ENCODE assay signal across 1 cellular context in the genomic region with DNA sequence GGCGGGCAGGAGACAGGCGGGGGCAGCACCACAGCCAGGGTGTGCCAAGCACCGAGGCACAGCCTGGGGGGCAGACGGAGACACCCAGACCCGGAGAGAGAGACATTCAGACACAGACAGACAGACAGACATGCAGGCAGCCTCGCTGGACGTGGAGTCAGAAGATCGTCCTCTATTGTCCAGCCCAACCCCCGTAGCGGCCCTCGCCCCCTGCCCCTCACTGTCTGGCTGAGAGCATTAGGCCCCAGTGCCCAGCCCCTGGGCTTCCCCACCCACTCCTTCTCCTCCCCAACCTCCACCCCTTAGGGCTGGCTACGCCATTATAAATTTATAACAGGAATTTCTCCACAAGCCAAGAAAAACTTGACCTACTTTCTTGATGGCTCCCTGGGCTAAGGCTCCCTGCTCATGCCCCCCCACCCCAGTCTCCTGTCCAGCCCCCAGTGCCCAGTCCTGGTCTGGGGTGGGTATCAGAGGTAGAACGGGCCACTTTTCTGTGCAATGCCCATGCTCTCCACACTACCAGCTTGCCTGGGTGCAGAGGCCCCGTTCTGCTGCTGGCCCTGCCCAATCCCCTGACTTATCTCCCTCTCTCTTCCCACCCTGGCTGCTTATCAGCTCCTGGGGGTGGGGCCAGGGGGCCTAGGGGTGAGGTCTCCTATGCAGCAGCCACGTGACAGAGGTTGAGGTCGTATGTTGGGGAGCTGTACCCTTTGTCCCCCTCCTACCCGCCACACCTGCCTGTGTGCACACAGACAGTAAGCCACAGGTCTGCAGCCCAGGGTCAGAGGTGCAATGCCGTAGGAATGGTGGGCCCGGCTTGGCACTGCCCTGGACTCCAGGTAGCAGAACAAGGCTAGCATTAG.
TF ChIP-seq lines count a peak whose summit lies in the region.

No MANE protein-coding gene starts in this region.

TF ChIP-seq in K562, 482 proteins besides CTCF, POLR2A, EP300 and RAD21 (continued from another document):
- TF ChIP-seq, protein P1, sequence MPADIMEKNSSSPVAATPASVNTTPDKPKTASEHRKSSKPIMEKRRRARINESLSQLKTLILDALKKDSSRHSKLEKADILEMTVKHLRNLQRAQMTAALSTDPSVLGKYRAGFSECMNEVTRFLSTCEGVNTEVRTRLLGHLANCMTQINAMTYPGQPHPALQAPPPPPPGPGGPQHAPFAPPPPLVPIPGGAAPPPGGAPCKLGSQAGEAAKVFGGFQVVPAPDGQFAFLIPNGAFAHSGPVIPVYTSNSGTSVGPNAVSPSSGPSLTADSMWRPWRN (IDR thresholded peaks at IDR 0.05; ENCODE audit: low read depth) = peak; percentile 56; the same call in 1 of the 2 replicates
- TF ChIP-seq DNMT1 (IDR thresholded peaks at IDR 0.05) = no peak
- TF ChIP-seq KLF13 (tag; IDR thresholded peaks at IDR 0.05; ENCODE audit: borderline replicate concordance, low read depth) = no peak
- peak; percentile 40; the same call in 1 of the 2 replicates for TF ChIP-seq TOE1 (IDR thresholded peaks at IDR 0.05; ENCODE audit: borderline replicate concordance)
- no peak for TF ChIP-seq TOE1 (CRISPR knock-in tag; IDR thresholded peaks at IDR 0.05; ENCODE audit: borderline replicate concordance, low read depth)
- no peak for TF ChIP-seq ETV5 (CRISPR knock-in tag; IDR thresholded peaks at IDR 0.05; ENCODE audit: low read depth)
- TF ChIP-seq, protein P2, sequence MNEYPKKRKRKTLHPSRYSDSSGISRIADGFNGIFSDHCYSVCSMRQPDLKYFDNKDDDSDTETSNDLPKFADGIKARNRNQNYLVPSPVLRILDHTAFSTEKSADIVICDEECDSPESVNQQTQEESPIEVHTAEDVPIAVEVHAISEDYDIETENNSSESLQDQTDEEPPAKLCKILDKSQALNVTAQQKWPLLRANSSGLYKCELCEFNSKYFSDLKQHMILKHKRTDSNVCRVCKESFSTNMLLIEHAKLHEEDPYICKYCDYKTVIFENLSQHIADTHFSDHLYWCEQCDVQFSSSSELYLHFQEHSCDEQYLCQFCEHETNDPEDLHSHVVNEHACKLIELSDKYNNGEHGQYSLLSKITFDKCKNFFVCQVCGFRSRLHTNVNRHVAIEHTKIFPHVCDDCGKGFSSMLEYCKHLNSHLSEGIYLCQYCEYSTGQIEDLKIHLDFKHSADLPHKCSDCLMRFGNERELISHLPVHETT (CRISPR knock-in tag; conservative IDR thresholded peaks at IDR 0.05 in 1 of 2, IDR thresholded peaks at IDR 0.05 in 1 of 2) = peak in 1 of 2 experiments; percentile 66; a peak in 2 of 4 replicates
- TF ChIP-seq ZC3H8 (IDR thresholded peaks at IDR 0.05) = no peak
- TF ChIP-seq, protein P3, sequence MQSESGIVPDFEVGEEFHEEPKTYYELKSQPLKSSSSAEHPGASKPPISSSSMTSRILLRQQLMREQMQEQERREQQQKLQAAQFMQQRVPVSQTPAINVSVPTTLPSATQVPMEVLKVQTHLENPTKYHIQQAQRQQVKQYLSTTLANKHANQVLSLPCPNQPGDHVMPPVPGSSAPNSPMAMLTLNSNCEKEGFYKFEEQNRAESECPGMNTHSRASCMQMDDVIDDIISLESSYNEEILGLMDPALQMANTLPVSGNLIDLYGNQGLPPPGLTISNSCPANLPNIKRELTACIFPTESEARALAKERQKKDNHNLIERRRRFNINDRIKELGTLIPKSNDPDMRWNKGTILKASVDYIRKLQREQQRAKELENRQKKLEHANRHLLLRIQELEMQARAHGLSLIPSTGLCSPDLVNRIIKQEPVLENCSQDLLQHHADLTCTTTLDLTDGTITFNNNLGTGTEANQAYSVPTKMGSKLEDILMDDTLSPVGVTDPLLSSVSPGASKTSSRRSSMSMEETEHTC (IDR thresholded peaks at IDR 0.05) = no peak
- TF ChIP-seq KLF10 (CRISPR knock-in tag; IDR thresholded peaks at IDR 0.05) = no peak
- TF ChIP-seq, protein P4, sequence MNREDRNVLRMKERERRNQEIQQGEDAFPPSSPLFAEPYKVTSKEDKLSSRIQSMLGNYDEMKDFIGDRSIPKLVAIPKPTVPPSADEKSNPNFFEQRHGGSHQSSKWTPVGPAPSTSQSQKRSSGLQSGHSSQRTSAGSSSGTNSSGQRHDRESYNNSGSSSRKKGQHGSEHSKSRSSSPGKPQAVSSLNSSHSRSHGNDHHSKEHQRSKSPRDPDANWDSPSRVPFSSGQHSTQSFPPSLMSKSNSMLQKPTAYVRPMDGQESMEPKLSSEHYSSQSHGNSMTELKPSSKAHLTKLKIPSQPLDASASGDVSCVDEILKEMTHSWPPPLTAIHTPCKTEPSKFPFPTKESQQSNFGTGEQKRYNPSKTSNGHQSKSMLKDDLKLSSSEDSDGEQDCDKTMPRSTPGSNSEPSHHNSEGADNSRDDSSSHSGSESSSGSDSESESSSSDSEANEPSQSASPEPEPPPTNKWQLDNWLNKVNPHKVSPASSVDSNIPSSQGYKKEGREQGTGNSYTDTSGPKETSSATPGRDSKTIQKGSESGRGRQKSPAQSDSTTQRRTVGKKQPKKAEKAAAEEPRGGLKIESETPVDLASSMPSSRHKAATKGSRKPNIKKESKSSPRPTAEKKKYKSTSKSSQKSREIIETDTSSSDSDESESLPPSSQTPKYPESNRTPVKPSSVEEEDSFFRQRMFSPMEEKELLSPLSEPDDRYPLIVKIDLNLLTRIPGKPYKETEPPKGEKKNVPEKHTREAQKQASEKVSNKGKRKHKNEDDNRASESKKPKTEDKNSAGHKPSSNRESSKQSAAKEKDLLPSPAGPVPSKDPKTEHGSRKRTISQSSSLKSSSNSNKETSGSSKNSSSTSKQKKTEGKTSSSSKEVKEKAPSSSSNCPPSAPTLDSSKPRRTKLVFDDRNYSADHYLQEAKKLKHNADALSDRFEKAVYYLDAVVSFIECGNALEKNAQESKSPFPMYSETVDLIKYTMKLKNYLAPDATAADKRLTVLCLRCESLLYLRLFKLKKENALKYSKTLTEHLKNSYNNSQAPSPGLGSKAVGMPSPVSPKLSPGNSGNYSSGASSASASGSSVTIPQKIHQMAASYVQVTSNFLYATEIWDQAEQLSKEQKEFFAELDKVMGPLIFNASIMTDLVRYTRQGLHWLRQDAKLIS (CRISPR knock-in tag; IDR thresholded peaks at IDR 0.05) = no peak
- no peak for TF ChIP-seq ZNF324 (CRISPR knock-in tag; IDR thresholded peaks at IDR 0.05)
- no peak for TF ChIP-seq CBFA2T3 (IDR thresholded peaks at IDR 0.05)
TF ChIP-seq in K562: peak in this region for 26.
